Comparison of ENCODE assay signal across 7 cellular contexts in genomic region chr16:88803264-88803987, GRCh38. TPM values are rescaled to one million over a fixed set of nuclear protein-coding genes. Genes with fewer than 3 reads are reported as not detected.
DNase-seq lines count a peak whose midpoint lies in the region; ATAC-seq and TF ChIP-seq lines count a peak whose summit lies in the region.

Gene CDT1 (plus strand): TSS chr16:88803789. CDS start chr16:88803832, 43 bp downstream.

- no peak for TF ChIP-seq CTCF in choroid plexus epithelial cell (conservative IDR thresholded peaks at IDR 0.05; ENCODE audit: low read depth, low read length)

- H3K4me3 ChIP-seq in choroid plexus epithelial cell (ENCODE audit: low read depth, low read length), result peak within 1 kb of the TSS; percentile 71

- DNase-seq in NCI-H345 (lab: John Stamatoyannopoulos, UW) (peak; percentile 70), choroid plexus epithelial cell (ENCODE audit: low read depth) (peak; percentile 73), left colon (peak; percentile 71 to 82)
- DNase-seq in activated CD4-positive, alpha-beta T cell treated with anti-CD3 and anti-CD28 coated beads for 4 hours, result peak; percentile 84 to 86
- peak; percentile 82 to 87 for DNase-seq in stimulated activated CD4-positive, alpha-beta T cell treated with anti-CD3 and anti-CD28 coated beads, Interleukin-1b, Interleukin-23, amount 100 ng/mL, for 4 hours (ENCODE audit: low read depth in 2 of 2)

- ATAC-seq in GM18502 (IDR thresholded peaks at IDR 0.05; ENCODE audit: poor library complexity, unreplicated experiment), result peak; percentile 65
- peak; percentile 47 for ATAC-seq in HG03025 (IDR thresholded peaks at IDR 0.05; ENCODE audit: low FRiP score, unreplicated experiment)
- peak; percentile 61 for ATAC-seq in left colon

- intact Hi-C loops in left colon (cut with DNase I, micrococcal nuclease), result no loop called here

RNA-seq across cellular contexts. Expression of gene CDT1, which starts in this region (rescaled TPM):
- 10 to 100 TPM in 1 of 2 donors, 1 to 10 TPM in 1; 6.8 to 14.8 TPM for total RNA-seq in left colon

Comparison
In these comparisons a context has a peak if more than half of its experiments do, and no peak if none do; other contexts are left out.
1. Peak in every context shown above with its lines: DNase-seq, ATAC-seq and H3K4me3 ChIP-seq.